In the genomic region with DNA sequence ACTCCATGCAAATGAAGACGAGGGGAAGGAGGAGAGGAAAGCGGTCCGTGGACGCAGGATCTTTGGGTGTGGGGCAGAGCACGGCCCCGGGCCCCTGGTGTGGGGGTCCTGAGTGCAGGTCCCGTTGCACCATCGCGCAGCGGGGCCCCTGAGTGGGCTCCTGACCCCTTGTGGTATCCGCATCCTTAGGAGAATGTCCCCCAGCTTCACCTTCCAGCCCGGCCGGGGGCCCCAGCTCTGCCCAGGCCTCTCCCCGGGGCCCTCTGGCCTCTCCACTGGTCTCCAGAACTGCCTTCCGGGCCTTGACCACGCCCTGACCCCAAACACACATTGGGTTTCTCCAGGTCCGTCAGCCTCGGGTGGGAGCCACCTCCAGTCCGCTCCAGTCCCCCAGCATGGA, we compare ENCODE assay signal across 6 cellular contexts.
"Had no signal": no experiment of that assay in that cellular context is flagged by ENCODE, and none has a peak within 500 bp of the region (broad histone marks: within the 10 kb centered on the region; RNA-seq: fewer than 3 reads in every experiment).

No MANE protein-coding gene starts in this region.

- DNase-seq: GM23248, GOT3, H9, HCEC 1CT had no signal

- H3K27ac Mint-ChIP-seq: H9, IgD-negative memory B cell had no signal

- H3K4me1 Mint-ChIP-seq: IgD-negative memory B cell had no signal

- ATAC-seq: HepG2 had no signal

- H3K4me3 Mint-ChIP-seq: H9, IgD-negative memory B cell had no signal

- H3K27me3 Mint-ChIP-seq: IgD-negative memory B cell had no signal
